19 cellular contexts compared by ENCODE assay signal in genomic region chr9:93597142-93597706, GRCh38. TPM values are rescaled to one million over a fixed set of nuclear protein-coding genes. Genes with fewer than 3 reads are reported as not detected.
DNase-seq lines count a peak whose midpoint lies in the region; ATAC-seq and TF ChIP-seq lines count a peak whose summit lies in the region.
"Had no signal": no experiment of that assay in that cellular context is flagged by ENCODE, and none has a peak within 500 bp of the region (broad histone marks: within the 10 kb centered on the region; RNA-seq: fewer than 3 reads in every experiment).

No MANE protein-coding gene starts in this region.

- WGBS in aorta, 2 donors: 94 to 98% methylated on average over 6 of the region's 6 CpGs

- no peaks in the 10 kb centered on the region for H3K9me3 Mint-ChIP-seq in naive thymus-derived CD8-positive, alpha-beta T cell
- no peaks in the 10 kb centered on the region for H3K9me3 Mint-ChIP-seq in activated naive CD4-positive, alpha-beta T cell treated with anti-CD3 and anti-CD28 coated beads for 36 hours
- H3K9me3 Mint-ChIP-seq: H9 had no signal

- ATAC-seq in naive thymus-derived CD8-positive, alpha-beta T cell: no peak
- ATAC-seq in aorta (ENCODE audit: low FRiP score): no peak
- no peak for ATAC-seq in GM21526 (IDR thresholded peaks at IDR 0.05; ENCODE audit: low FRiP score, unreplicated experiment)

- DNase-seq in left ventricle myocardium inferior (no peak), cardiac septum (ENCODE audit: low spot score) (no peak), coronary artery (ENCODE audit: low spot score) (peak; percentile 49), aorta (peak; percentile 13 to 35)
- peak in 1 of 10 donors; percentile 15 for DNase-seq in naive thymus-derived CD8-positive, alpha-beta T cell
- DNase-seq in activated naive CD4-positive, alpha-beta T cell treated with anti-CD3 and anti-CD28 coated beads for 36 hours: no peak
- DNase-seq: DMS53; H9; MG63; NCI-H1092 treated with DMSO at 0.1 percent for 48 hours; NCI-H1694; NCI-H2107; NCI-H345; NK-92 treated with Interleukin-12 subunit alpha and Interleukin-12 subunit beta, amount 100 ng/mL, for 24 hours; OCI-M1; RPMI8226 had no signal

- H3K27me3 ChIP-seq in left ventricle myocardium inferior (ENCODE audit: low read depth): no peaks in the 10 kb centered on the region
- no peaks in the 10 kb centered on the region for H3K27me3 ChIP-seq in aorta (ENCODE audit: control insufficient read depth in 1 of 2, insufficient read depth in 2 of 2, low read length in 1 of 2)
- H3K27me3 ChIP-seq: MG63 had no signal

- H3K36me3 ChIP-seq in left ventricle myocardium inferior (no peaks in the 10 kb centered on the region), aorta (ENCODE audit: control insufficient read depth in 1 of 2, insufficient read depth in 2 of 2, low read length in 1 of 2) (no peaks in the 10 kb centered on the region)
- H3K36me3 ChIP-seq: MG63 had no signal

- H3K36me3 Mint-ChIP-seq in naive thymus-derived CD8-positive, alpha-beta T cell: no peaks in the 10 kb centered on the region
- no peaks in the 10 kb centered on the region for H3K36me3 Mint-ChIP-seq in activated naive CD4-positive, alpha-beta T cell treated with anti-CD3 and anti-CD28 coated beads for 36 hours (ENCODE audit: low read depth)

- intact Hi-C loops in left ventricle myocardium inferior (cut with micrococcal nuclease): no loop called here
- intact Hi-C loops in cardiac septum (cut with DNase I): no loop called here
- intact Hi-C loops in aorta (cut with DNase I): no loop called here
- intact Hi-C loops in activated naive CD4-positive, alpha-beta T cell treated with anti-CD3 and anti-CD28 coated beads for 36 hours (cut with micrococcal nuclease): no loop called here

- H3K4me1 Mint-ChIP-seq in naive thymus-derived CD8-positive, alpha-beta T cell: peaks cover 48 to 75% (median 72%) of the 10 kb centered on the region in 4 donors
- H3K4me1 Mint-ChIP-seq in activated naive CD4-positive, alpha-beta T cell treated with anti-CD3 and anti-CD28 coated beads for 36 hours (ENCODE audit: low read depth): peaks cover 56% of the 10 kb centered on the region

- TF ChIP-seq CTCF in left ventricle myocardium inferior (IDR thresholded peaks at IDR 0.05; ENCODE audit: borderline replicate concordance) (no peak), coronary artery (IDR thresholded peaks at IDR 0.05) (no peak)

- peaks cover 89% of the 10 kb centered on the region for H3K4me1 ChIP-seq in left ventricle myocardium inferior
- no peaks in the 10 kb centered on the region for H3K4me1 ChIP-seq in aorta (ENCODE audit: control insufficient read depth in 1 of 2, insufficient read depth in 2 of 2, low read length in 2 of 2)

- peak overlapping the region in 7 of 10 donors; percentile 34 to 97 (median 56) for H3K27ac Mint-ChIP-seq in naive thymus-derived CD8-positive, alpha-beta T cell
- no peak overlapping the region for H3K27ac Mint-ChIP-seq in activated naive CD4-positive, alpha-beta T cell treated with anti-CD3 and anti-CD28 coated beads for 36 hours

- H3K27ac ChIP-seq in left ventricle myocardium inferior (replicated peaks): peak overlapping the region; percentile 79
- no peak overlapping the region for H3K27ac ChIP-seq in coronary artery
- H3K27ac ChIP-seq in aorta (ENCODE audit: low read depth in 1 of 2, low read length in 2 of 2): no peak overlapping the region
- H3K27ac ChIP-seq: C4-2B, KMS-11 had no signal

- H3K4me3 ChIP-seq in left ventricle myocardium inferior (no peak overlapping the region), coronary artery (no peak overlapping the region), aorta (ENCODE audit: low read length in 2 of 2) (no peak overlapping the region)
- H3K4me3 ChIP-seq: MG63 had no signal

- H3K9me3 ChIP-seq in left ventricle myocardium inferior (replicated peaks): no peaks in the 10 kb centered on the region
- H3K9me3 ChIP-seq in aorta (ENCODE audit: control insufficient read depth, low read length): no peaks in the 10 kb centered on the region
- H3K9me3 ChIP-seq: MG63 had no signal

- no peaks in the 10 kb centered on the region for H3K27me3 Mint-ChIP-seq in naive thymus-derived CD8-positive, alpha-beta T cell
- no peaks in the 10 kb centered on the region for H3K27me3 Mint-ChIP-seq in activated naive CD4-positive, alpha-beta T cell treated with anti-CD3 and anti-CD28 coated beads for 36 hours (ENCODE audit: low read depth)

- CTCF ChIA-PET in activated naive CD4-positive, alpha-beta T cell treated with anti-CD3 and anti-CD28 coated beads for 36 hours (lab: Charles Lee): no interaction called here

- peak overlapping the region in 2 of 10 donors; percentile 10 to 18 for H3K4me3 Mint-ChIP-seq in naive thymus-derived CD8-positive, alpha-beta T cell
- H3K4me3 Mint-ChIP-seq in activated naive CD4-positive, alpha-beta T cell treated with anti-CD3 and anti-CD28 coated beads for 36 hours: no peak overlapping the region
- H3K4me3 Mint-ChIP-seq: H9 had no signal

- POLR2A ChIA-PET in naive thymus-derived CD8-positive, alpha-beta T cell (lab: Charles Lee): no interaction called here

RNA-seq across cellular contexts. Expression of gene PHF2, which starts 20.8 kb away (rescaled TPM):
- 27.4 TPM for total RNA-seq in left ventricle myocardium inferior
- total RNA-seq in cardiac septum: 24.5 TPM
- 10 to 100 TPM; 35.2 to 35.5 TPM for total RNA-seq in naive thymus-derived CD8-positive, alpha-beta T cell
- polyA plus RNA-seq in naive thymus-derived CD8-positive, alpha-beta T cell: 1 to 10 TPM in 2 of 3 donors, under 1 TPM in 1; 0.84 to 2.3 (median 1.3) TPM
- total RNA-seq in aorta: 10 to 100 TPM; 29.2 to 32.4 TPM
- polyA plus RNA-seq in aorta: 10 to 100 TPM; 10.3 to 26.7 TPM
- total RNA-seq in activated naive CD4-positive, alpha-beta T cell treated with anti-CD3 and anti-CD28 coated beads for 36 hours: 10 to 100 TPM; 14.4 to 16.6 TPM

Comparison
In these comparisons a context has a peak if more than half of its experiments do, and no peak if none do; other contexts are left out.
1. DNase-seq: peak in coronary artery (single experiment) and aorta (2 of 2); none in left ventricle myocardium inferior (single experiment), cardiac septum (single experiment) and activated naive CD4-positive, alpha-beta T cell treated with anti-CD3 and anti-CD28 coated beads for 36 hours (single experiment).